In genomic region chr4:12712648-12713339, GRCh38 we compare ENCODE assay signal across 28 cellular contexts.
"Had no signal": no experiment of that assay in that cellular context is flagged by ENCODE, and none has a peak within 500 bp of the region (broad histone marks: within the 10 kb centered on the region; RNA-seq: fewer than 3 reads in every experiment).

No MANE protein-coding gene starts in this region.

- H3K9me3 Mint-ChIP-seq: activated T-helper 2 cell treated with anti-CD3 and anti-CD28 coated beads, Interferon-gamma antibody, Interleukin-2, Interleukin-4, amounts not matched to agents 10 μg/mL and 5 μg/mL and 100 μg/mL, durations not matched to agents 14 hours and 24 hours and 36 hours had no signal

- H3K4me3 Mint-ChIP-seq: activated naive CD8-positive, alpha-beta T cell treated with anti-CD3 and anti-CD28 coated beads, Interleukin-2, amount 50 U/mL, for 24 hours; activated T-cell treated with anti-CD3 and anti-CD28 coated beads, Interleukin-2, amount 50 U/mL, for 24 hours; memory B cell; naive B cell; neural crest cell had no signal

- DNase-seq: activated CD4-positive, CD25-positive, alpha-beta regulatory T cell treated with anti-CD3 and anti-CD28 coated beads, Interleukin-2, amount 50 U/mL, for 72 hours; activated CD8-positive, alpha-beta memory T cell treated with anti-CD3 and anti-CD28 coated beads for 24 hours; activated CD8-positive, alpha-beta memory T cell treated with anti-CD3 and anti-CD28 coated beads, Interleukin-2, amount 50 U/mL, for 4 hours; activated naive CD4-positive, alpha-beta T cell; activated naive CD8-positive, alpha-beta T cell treated with anti-CD3 and anti-CD28 coated beads, Interleukin-2, amount 50 U/mL, for 24 hours; activated T-cell treated with anti-CD3 and anti-CD28 coated beads, Interleukin-2, amount 50 U/mL, for 24 hours; body of pancreas; cortex of kidney; heart left ventricle; left cardiac atrium; mucosa of descending colon; naive B cell; occipital lobe; posterior cingulate gyrus; small intestine; stimulated activated CD8-positive, alpha-beta memory T cell treated with anti-CD3 and anti-CD28 coated beads, Interleukin-4, amount 100 ng/mL, for 48 hours; stimulated activated naive CD4-positive, alpha-beta T cell; substantia nigra; T-helper 1 cell; thyroid gland; upper lobe of right lung; WERI-Rb-1 had no signal

- H3K27ac Mint-ChIP-seq: activated naive CD8-positive, alpha-beta T cell treated with anti-CD3 and anti-CD28 coated beads, Interleukin-2, amount 50 U/mL, for 24 hours; activated T-cell treated with anti-CD3 and anti-CD28 coated beads, Interleukin-2, amount 50 U/mL, for 24 hours; activated T-helper 2 cell treated with anti-CD3 and anti-CD28 coated beads, Interferon-gamma antibody, Interleukin-2, Interleukin-4, amounts not matched to agents 10 μg/mL and 5 μg/mL and 100 μg/mL, durations not matched to agents 14 hours and 24 hours and 36 hours; memory B cell; naive B cell had no signal

- H3K36me3 Mint-ChIP-seq: memory B cell, naive B cell had no signal

- H3K4me1 Mint-ChIP-seq: activated naive CD8-positive, alpha-beta T cell treated with anti-CD3 and anti-CD28 coated beads, Interleukin-2, amount 50 U/mL, for 24 hours; memory B cell; naive B cell; neural crest cell had no signal

- H3K27me3 Mint-ChIP-seq: activated naive CD8-positive, alpha-beta T cell treated with anti-CD3 and anti-CD28 coated beads, Interleukin-2, amount 50 U/mL, for 24 hours; activated T-cell treated with anti-CD3 and anti-CD28 coated beads, Interleukin-2, amount 50 U/mL, for 24 hours had no signal

- ATAC-seq: activated naive CD8-positive, alpha-beta T cell treated with anti-CD3 and anti-CD28 coated beads, Interleukin-2, amount 50 U/mL, for 24 hours; body of pancreas; gastroesophageal sphincter; heart left ventricle; left cardiac atrium; mucosa of descending colon; sciatic nerve; SK-N-SH treated with all-trans-retinoic acid at 6 μM for 48 hours; upper lobe of right lung had no signal
